In genomic region chr3:45915080-45915479, GRCh38 we compare ENCODE assay signal across 17 cellular contexts. TPM values are rescaled to one million over a fixed set of nuclear protein-coding genes. Genes with fewer than 3 reads are reported as not detected.
A peak's percentile ranks its signal among the peaks of the same experiment; 100 is the strongest.
DNase-seq lines count a peak whose midpoint lies in the region; ATAC-seq, FAIRE-seq and TF ChIP-seq lines count a peak whose summit lies in the region.
"Had no signal": no experiment of that assay in that cellular context is flagged by ENCODE, and none has a peak within 500 bp of the region (broad histone marks: within the 10 kb centered on the region; RNA-seq: fewer than 3 reads in every experiment).

No MANE protein-coding gene starts in this region.

- H2AFZ ChIP-seq in Loucy (ENCODE audit: low read length): no peak overlapping the region

- no peak overlapping the region for H3K27ac Mint-ChIP-seq in activated naive CD8-positive, alpha-beta T cell treated with anti-CD3 and anti-CD28 coated beads, Interleukin-2, amount 50 U/mL, for 24 hours

- peaks cover 40% of the 10 kb centered on the region for H3K27me3 Mint-ChIP-seq in activated naive CD8-positive, alpha-beta T cell treated with anti-CD3 and anti-CD28 coated beads, Interleukin-2, amount 50 U/mL, for 24 hours

- peak overlapping the region; percentile 71 for H3K4me2 ChIP-seq in Loucy (ENCODE audit: low read depth, low read length, poor library complexity, severe bottlenecking)

- H3K4me3 ChIP-seq in Loucy (ENCODE audit: low read length, poor library complexity, severe bottlenecking) (peak overlapping the region; percentile 60), small intestine (ENCODE audit: low read depth in 1 of 2, low read length in 2 of 2) (peak overlapping the region in 1 of 2 donors; percentile 37)
- H3K4me3 ChIP-seq: transverse colon had no signal

- H3K36me3 ChIP-seq in Loucy (ENCODE audit: insufficient read depth, low read length): no peaks in the 10 kb centered on the region; the same call in 1 of the 2 replicates
- no peaks in the 10 kb centered on the region for H3K36me3 ChIP-seq in small intestine (ENCODE audit: control insufficient read depth in 2 of 2, insufficient read depth in 2 of 2, low read length in 2 of 2)
- H3K36me3 ChIP-seq: transverse colon had no signal

- no peaks in the 10 kb centered on the region for H3K79me2 ChIP-seq in Loucy (ENCODE audit: insufficient read depth, low read length)

- peaks cover 34% of the 10 kb centered on the region for H3K4me1 Mint-ChIP-seq in activated naive CD8-positive, alpha-beta T cell treated with anti-CD3 and anti-CD28 coated beads, Interleukin-2, amount 50 U/mL, for 24 hours

- H3K9me3 Mint-ChIP-seq in activated naive CD8-positive, alpha-beta T cell treated with anti-CD3 and anti-CD28 coated beads, Interleukin-2, amount 50 U/mL, for 24 hours: no peaks in the 10 kb centered on the region

- FAIRE-seq in small intestine (lab: Jason Lieb, UNC): no peak
- FAIRE-seq: A204.1, H54 had no signal

- H3K36me3 Mint-ChIP-seq in activated naive CD8-positive, alpha-beta T cell treated with anti-CD3 and anti-CD28 coated beads, Interleukin-2, amount 50 U/mL, for 24 hours (ENCODE audit: low read depth): peaks cover 13% of the 10 kb centered on the region

- TF ChIP-seq CTCF in Loucy (conservative IDR thresholded peaks at IDR 0.05; ENCODE audit: low read length): no peak

- H3K9me3 ChIP-seq in Loucy (ENCODE audit: insufficient read depth, low read depth, low read length) (no peaks in the 10 kb centered on the region), small intestine (ENCODE audit: control insufficient read depth, low read depth) (no peaks in the 10 kb centered on the region)
- H3K9me3 ChIP-seq: esophagus squamous epithelium, transverse colon had no signal

- H3K4me3 Mint-ChIP-seq in activated naive CD8-positive, alpha-beta T cell treated with anti-CD3 and anti-CD28 coated beads, Interleukin-2, amount 50 U/mL, for 24 hours: peak overlapping the region; percentile 18

- no peaks in the 10 kb centered on the region for H3K27me3 ChIP-seq in Loucy (ENCODE audit: insufficient read depth, low read length, poor library complexity, severe bottlenecking)
- no peaks in the 10 kb centered on the region for H3K27me3 ChIP-seq in small intestine (ENCODE audit: control insufficient read depth in 2 of 2, insufficient read depth in 2 of 2, low read length in 2 of 2)
- H3K27me3 ChIP-seq: esophagus squamous epithelium, transverse colon had no signal

- peaks cover 37% of the 10 kb centered on the region for H3K4me1 ChIP-seq in Loucy (ENCODE audit: insufficient read depth, low read length, poor library complexity, severe bottlenecking)
- peaks cover 0 to 6% of the 10 kb centered on the region in 2 donors for H3K4me1 ChIP-seq in small intestine (ENCODE audit: control insufficient read depth in 2 of 2, insufficient read depth in 1 of 2, low read depth in 1 of 2, low read length in 1 of 2)

- DNase-seq in activated CD4-positive, CD25-positive, alpha-beta regulatory T cell treated with anti-CD3 and anti-CD28 coated beads, Interleukin-2, amount 50 U/mL, for 72 hours: peak; percentile 27
- DNase-seq in activated naive CD8-positive, alpha-beta T cell treated with anti-CD3 and anti-CD28 coated beads, Interleukin-2, amount 50 U/mL, for 24 hours: no peak
- DNase-seq in small intestine (no peak), NCI-H345 treated with DMSO at 0.1 percent for 48 hours (lab: John Stamatoyannopoulos, UW; ENCODE audit: unreplicated experiment) (no peak), NCI-H526 treated with DMSO at 0.1 percent for 48 hours (lab: John Stamatoyannopoulos, UW) (no peak)
- DNase-seq in effector CD4-positive, alpha-beta T cell: no peak
- DNase-seq: dermis blood vessel endothelial cell; esophagus squamous epithelium; mammary epithelial cell; NCI-H1694 treated with DMSO at 0.1 percent for 48 hours; right cardiac atrium; stimulated activated CD4-positive, alpha-beta T cell treated with anti-CD3 and anti-CD28 coated beads, Interleukin-2, amount 100 ng/mL, for 24 hours; transverse colon had no signal

- WGBS in small intestine, 3 donors: 70 to 81% (median 79%) methylated on average over 9 of the region's 9 CpGs

- no peaks in the 10 kb centered on the region for H3K9me2 ChIP-seq in Loucy (replicated peaks; ENCODE audit: low read depth, low read length)

- no peak for ATAC-seq in activated CD4-positive, CD25-positive, alpha-beta regulatory T cell treated with anti-CD3 and anti-CD28 coated beads, Interleukin-2, amount 50 U/mL, for 24 hours
- no peak for ATAC-seq in activated naive CD8-positive, alpha-beta T cell treated with anti-CD3 and anti-CD28 coated beads, Interleukin-2, amount 50 U/mL, for 24 hours

- no peak overlapping the region for H3K9ac ChIP-seq in Loucy (ENCODE audit: low read depth, low read length, poor library complexity, severe bottlenecking)

- H4K20me1 ChIP-seq in Loucy (ENCODE audit: insufficient read depth, low read length, poor library complexity, severe bottlenecking): no peaks in the 10 kb centered on the region

- peak overlapping the region; percentile 38 to 83 for H3K27ac ChIP-seq in small intestine (ENCODE audit: low read depth in 1 of 2, low read length in 1 of 2)

- no peaks in the 10 kb centered on the region for H3F3A ChIP-seq in Loucy (ENCODE audit: low read depth)

RNA-seq across cellular contexts. Expression of gene CXCR6, which starts 28.2 kb away (rescaled TPM):
- polyA plus RNA-seq in small intestine: 1 to 10 TPM in 2 of 3 donors, under 1 TPM in 1; 0.45 to 2.7 (median 2.2) TPM
- polyA plus RNA-seq: mammary epithelial cell had no signal

RNA-seq across cellular contexts. Expression of gene CCR9, which starts 28.7 kb away (rescaled TPM):
- polyA plus RNA-seq in small intestine: 1 to 10 TPM in 2 of 3 donors, under 1 TPM in 1; 0.22 to 2.7 (median 1.1) TPM
- polyA plus RNA-seq: mammary epithelial cell, right cardiac atrium had no signal
